In genomic region chr3:5517921-5518320, GRCh38 we compare ENCODE assay signal across 31 cellular contexts.
DNase-seq lines count a peak whose midpoint lies in the region; ATAC-seq and TF ChIP-seq lines count a peak whose summit lies in the region.
"Had no signal": no experiment of that assay in that cellular context is flagged by ENCODE, and none has a peak within 500 bp of the region (broad histone marks: within the 10 kb centered on the region; RNA-seq: fewer than 3 reads in every experiment).

No MANE protein-coding gene starts in this region.

- H3K27ac ChIP-seq in Karpas-422 (ENCODE audit: low read length) (no peak overlapping the region), PC-3 (ENCODE audit: low read length) (no peak overlapping the region), trophoblast cell (ENCODE audit: low read depth, low read length) (no peak overlapping the region)
- H3K27ac ChIP-seq: 22Rv1; A549; BLaER1; BLaER1 treated with 17β-estradiol and CSF1 and Interleukin-3, amounts not matched to agents 10 nM and 100 nM; C4-2B had no signal

- no peak overlapping the region for H3K4ac ChIP-seq in trophoblast cell (ENCODE audit: low read depth, low read length)

- intact Hi-C loops in PC-3 (cut with micrococcal nuclease): no loop called here

- no peaks in the 10 kb centered on the region for H3K9me2 ChIP-seq in Karpas-422 (replicated peaks; ENCODE audit: insufficient read depth, low read length)
- H3K9me2 ChIP-seq in PC-3 (replicated peaks; ENCODE audit: low read length): no peaks in the 10 kb centered on the region

- no peak overlapping the region for H3K23ac ChIP-seq in trophoblast cell (ENCODE audit: low read length)

- no peaks in the 10 kb centered on the region for H3K79me1 ChIP-seq in trophoblast cell (ENCODE audit: low read length)

- H2BK120ac ChIP-seq in trophoblast cell (ENCODE audit: insufficient read depth, low read length, poor library complexity): no peak overlapping the region

- no peak for ATAC-seq in PC-3
- ATAC-seq: A549; CD8-positive, alpha-beta T cell had no signal

- H3K9ac ChIP-seq in Karpas-422 (ENCODE audit: low read length): no peak overlapping the region
- no peak overlapping the region for H3K9ac ChIP-seq in PC-3 (ENCODE audit: low read length)
- no peak overlapping the region for H3K9ac ChIP-seq in trophoblast cell (ENCODE audit: low read length)
- H3K9ac ChIP-seq: BLaER1; BLaER1 treated with 17β-estradiol and CSF1 and Interleukin-3, amounts not matched to agents 10 nM and 100 nM had no signal

- H3K36me3 ChIP-seq in Karpas-422 (ENCODE audit: insufficient read depth, low read length) (no peaks in the 10 kb centered on the region), PC-3 (ENCODE audit: low read depth, low read length) (no peaks in the 10 kb centered on the region), trophoblast cell (ENCODE audit: control insufficient read depth in 1 of 2, insufficient read depth in 2 of 2, low read length in 2 of 2) (no peaks in the 10 kb centered on the region)
- H3K36me3 ChIP-seq: BE2C; BLaER1; BLaER1 treated with 17β-estradiol and CSF1 and Interleukin-3, amounts not matched to agents 10 nM and 100 nM had no signal

- no peak overlapping the region for H4K8ac ChIP-seq in trophoblast cell (ENCODE audit: low read depth, low read length)

- no peak overlapping the region for H4K91ac ChIP-seq in trophoblast cell (ENCODE audit: low read depth, low read length)

- H3K18ac ChIP-seq in trophoblast cell (ENCODE audit: low read length): no peak overlapping the region

- CTCF ChIA-PET in PC-3 (lab: Charles Lee): no interaction called here

- no peak for TF ChIP-seq CTCF in PC-3 (conservative IDR thresholded peaks at IDR 0.05; ENCODE audit: low read depth, low read length)

- H2BK12ac ChIP-seq in trophoblast cell (ENCODE audit: low read length): no peak overlapping the region

- H3K9me3 ChIP-seq in Karpas-422 (ENCODE audit: low read length) (no peaks in the 10 kb centered on the region), PC-3 (ENCODE audit: low read length) (no peaks in the 10 kb centered on the region), trophoblast cell (ENCODE audit: insufficient read depth, low read depth, low read length) (no peaks in the 10 kb centered on the region)
- H3K9me3 ChIP-seq: A549, BE2C, Caco-2 had no signal

- H2BK5ac ChIP-seq in trophoblast cell (ENCODE audit: low read depth, low read length, poor library complexity): no peak overlapping the region

- no peaks in the 10 kb centered on the region for H3F3A ChIP-seq in PC-3 (ENCODE audit: low read length, unreplicated experiment)

- DNase-seq in Karpas-422 (peak; percentile 14), PC-3 (peak; percentile 43), trophoblast cell (peak; percentile 65 to 85), T-helper 9 cell (no peak), HuH-7 (ENCODE audit: low spot score) (no peak), glomerular visceral epithelial cell (ENCODE audit: extremely low spot score) (no peak)
- DNase-seq: 8988T; ACHN; AML-193; BE2C; C1 segment of cervical spinal cord; Caco-2; Calu3; CD4-positive, alpha-beta memory T cell; CD4-positive, alpha-beta T cell; CD4-positive, CD25-positive, alpha-beta regulatory T cell; CD8-positive, alpha-beta memory T cell; CD8-positive, alpha-beta T cell; COR-L47; DMS 273 treated with DMSO at 0.1 percent for 48 hours; DMS153; DMS53; DMS79; DMS79 treated with DMSO at 0.1 percent for 48 hours; DND-41; EL had no signal

- BruUV-seq in PC-3 (replicated peaks; lab: Mats Ljungman, UMichigan): no TSS peak

- no peaks in the 10 kb centered on the region for H3K79me2 ChIP-seq in Karpas-422 (ENCODE audit: low read length)
- no peaks in the 10 kb centered on the region for H3K79me2 ChIP-seq in PC-3 (ENCODE audit: low read length)
- no peaks in the 10 kb centered on the region for H3K79me2 ChIP-seq in trophoblast cell (ENCODE audit: control insufficient read depth, insufficient read depth, low read length, poor library complexity)

- H3K14ac ChIP-seq in trophoblast cell (ENCODE audit: low read length): no peak overlapping the region

- H2AFZ ChIP-seq in Karpas-422 (ENCODE audit: low read length) (no peak overlapping the region), PC-3 (ENCODE audit: low read length) (no peak overlapping the region), trophoblast cell (ENCODE audit: insufficient read depth, low read length, poor library complexity) (no peak overlapping the region)

- H2AK5ac ChIP-seq in trophoblast cell (ENCODE audit: low read length): no peak overlapping the region

- no peak overlapping the region for H4K12ac ChIP-seq in trophoblast cell (ENCODE audit: low read depth, low read length)

- POLR2A ChIA-PET in PC-3 (lab: Charles Lee; ENCODE audit: unreplicated experiment): no interaction called here

- no peaks in the 10 kb centered on the region for H4K20me1 ChIP-seq in Karpas-422 (ENCODE audit: insufficient read depth, low read depth, low read length)
- no peaks in the 10 kb centered on the region for H4K20me1 ChIP-seq in PC-3 (ENCODE audit: low read length)
- H4K20me1 ChIP-seq: BLaER1; BLaER1 treated with 17β-estradiol and CSF1 and Interleukin-3, amounts not matched to agents 10 nM and 100 nM had no signal

- H3K27me3 ChIP-seq in Karpas-422 (ENCODE audit: low read length) (no peaks in the 10 kb centered on the region), PC-3 (ENCODE audit: low read length) (no peaks in the 10 kb centered on the region), trophoblast cell (ENCODE audit: insufficient read depth, low read length) (no peaks in the 10 kb centered on the region)
- H3K27me3 ChIP-seq: BE2C; BLaER1; BLaER1 treated with 17β-estradiol and CSF1 and Interleukin-3, amounts not matched to agents 10 nM and 100 nM had no signal

- H3K4me2 ChIP-seq in Karpas-422 (ENCODE audit: low read depth, low read length, poor library complexity, severe bottlenecking): no peak overlapping the region
- H3K4me2 ChIP-seq in PC-3 (ENCODE audit: low read length): no peak overlapping the region
- no peak overlapping the region for H3K4me2 ChIP-seq in trophoblast cell (ENCODE audit: low read length)
- H3K4me2 ChIP-seq: A549; BLaER1; BLaER1 treated with 17β-estradiol and CSF1 and Interleukin-3, amounts not matched to agents 10 nM and 100 nM had no signal

- H3K4me1 ChIP-seq in Karpas-422 (ENCODE audit: low read length): peaks cover 7% of the 10 kb centered on the region; the same call in 1 of the 2 replicates
- no peaks in the 10 kb centered on the region for H3K4me1 ChIP-seq in PC-3 (ENCODE audit: insufficient read depth, low read length)
- no peaks in the 10 kb centered on the region for H3K4me1 ChIP-seq in trophoblast cell (ENCODE audit: control insufficient read depth in 1 of 2, insufficient read depth in 2 of 2, low read length in 2 of 2)
- H3K4me1 ChIP-seq: A549; BE2C; BLaER1; BLaER1 treated with 17β-estradiol and CSF1 and Interleukin-3, amounts not matched to agents 10 nM and 100 nM; Caco-2 had no signal

- no CpG with 5 or more reads among the region's 4 CpGs for WGBS in trophoblast cell (ENCODE audit: extremely low coverage, insufficient coverage, insufficient read length)

- no peak overlapping the region for H3K4me3 ChIP-seq in Karpas-422 (ENCODE audit: low read length)
- H3K4me3 ChIP-seq in PC-3 (ENCODE audit: low read length): no peak overlapping the region
- no peak overlapping the region for H3K4me3 ChIP-seq in trophoblast cell (ENCODE audit: low read depth, low read length)
- H3K4me3 ChIP-seq: A549; BLaER1; BLaER1 treated with 17β-estradiol and CSF1 and Interleukin-3, amounts not matched to agents 10 nM and 100 nM had no signal

Comparison
In these comparisons a context has a peak if more than half of its experiments do, and no peak if none do; other contexts are left out.
1. DNase-seq: peak in Karpas-422 (single experiment), PC-3 (single experiment) and trophoblast cell (2 of 2); none in T-helper 9 cell (single experiment), HuH-7 (single experiment) and glomerular visceral epithelial cell (single experiment).